In the genomic region with DNA sequence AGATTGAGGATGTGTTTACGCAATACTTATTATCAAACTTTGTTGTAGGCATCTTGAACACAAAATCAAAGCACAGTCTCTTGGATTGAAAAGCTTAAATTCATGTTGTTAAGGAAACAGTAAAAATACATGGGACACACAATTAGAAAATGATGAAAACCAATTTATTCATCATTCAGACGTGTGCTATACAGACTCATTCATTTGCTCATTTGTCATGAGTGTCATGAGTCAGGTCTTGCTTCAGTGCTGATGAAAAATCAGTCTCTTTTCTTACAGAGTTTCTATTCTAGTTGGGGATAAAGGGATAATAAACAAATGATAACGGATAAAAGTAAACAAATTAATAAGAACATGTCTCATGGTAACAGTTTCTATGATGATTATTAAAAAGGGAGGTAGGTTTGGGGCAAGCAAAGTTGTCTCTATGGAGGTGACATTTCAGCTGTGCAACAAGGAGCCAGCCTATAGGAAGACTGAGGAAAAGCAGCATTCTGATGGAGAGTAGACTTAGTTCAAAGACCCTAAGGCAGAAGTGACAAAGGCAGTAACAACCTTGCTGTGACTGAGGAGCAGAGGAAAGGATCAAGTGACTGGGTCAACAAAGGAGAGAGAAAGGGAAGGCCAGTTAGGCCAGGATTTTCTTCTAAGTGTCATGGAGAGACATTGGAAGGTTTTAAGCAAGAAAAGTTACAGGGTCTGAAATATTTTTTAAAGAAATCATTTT, we compare ENCODE assay signal across 12 cellular contexts.
"Had no signal": no experiment of that assay in that cellular context is flagged by ENCODE, and none has a peak within 500 bp of the region (broad histone marks: within the 10 kb centered on the region; RNA-seq: fewer than 3 reads in every experiment).

No MANE protein-coding gene starts in this region.

- H3K36me3 Mint-ChIP-seq: activated naive CD4-positive, alpha-beta T cell treated with anti-CD3 and anti-CD28 coated beads, Interleukin-2, amount 50 U/mL, for 24 hours had no signal

- H3K27me3 Mint-ChIP-seq: activated naive CD4-positive, alpha-beta T cell treated with anti-CD3 and anti-CD28 coated beads, Interleukin-2, amount 50 U/mL, for 24 hours; stimulated activated naive CD8-positive, alpha-beta T cell treated with anti-CD3 and anti-CD28 coated beads, Interleukin-15, Interleukin-2, amounts not matched to agents 100 ng/mL and 50 ng/mL, for 24 hours had no signal

- H3K9me3 ChIP-seq: pancreas, upper lobe of left lung had no signal

- H3K4me1 ChIP-seq: pancreas, upper lobe of left lung had no signal

- H3K27ac Mint-ChIP-seq: activated naive CD4-positive, alpha-beta T cell treated with anti-CD3 and anti-CD28 coated beads, Interleukin-2, amount 50 U/mL, for 24 hours; nephron; stimulated activated naive CD8-positive, alpha-beta T cell treated with anti-CD3 and anti-CD28 coated beads, Interleukin-15, Interleukin-2, amounts not matched to agents 100 ng/mL and 50 ng/mL, for 24 hours had no signal

- H3K4me3 Mint-ChIP-seq: activated naive CD4-positive, alpha-beta T cell treated with anti-CD3 and anti-CD28 coated beads, Interleukin-2, amount 50 U/mL, for 24 hours; nephron; stimulated activated naive CD8-positive, alpha-beta T cell treated with anti-CD3 and anti-CD28 coated beads, Interleukin-15, Interleukin-2, amounts not matched to agents 100 ng/mL and 50 ng/mL, for 24 hours had no signal

- H3K36me3 ChIP-seq: pancreas, upper lobe of left lung had no signal

- H3K9me3 Mint-ChIP-seq: activated naive CD4-positive, alpha-beta T cell treated with anti-CD3 and anti-CD28 coated beads, Interleukin-2, amount 50 U/mL, for 24 hours; nephron; stimulated activated naive CD8-positive, alpha-beta T cell treated with anti-CD3 and anti-CD28 coated beads, Interleukin-15, Interleukin-2, amounts not matched to agents 100 ng/mL and 50 ng/mL, for 24 hours had no signal

- H3K27ac ChIP-seq: hepatocyte, pancreas, upper lobe of left lung had no signal

- DNase-seq: activated CD4-positive, alpha-beta T cell treated with anti-CD3 and anti-CD28 coated beads, Interleukin-2, amount 50 U/mL, for 1 hour; activated CD4-positive, CD25-positive, alpha-beta regulatory T cell; amniotic stem cell; pancreas; stimulated activated CD4-positive, alpha-beta T cell treated with anti-CD3 and anti-CD28 coated beads, Interleukin-4, amount 100 ng/mL, for 24 hours; T-helper 2 cell; upper lobe of left lung had no signal

- H3K4me3 ChIP-seq: hepatocyte, pancreas, upper lobe of left lung had no signal

- H3K4me1 Mint-ChIP-seq: activated naive CD4-positive, alpha-beta T cell treated with anti-CD3 and anti-CD28 coated beads, Interleukin-2, amount 50 U/mL, for 24 hours; nephron had no signal

- ATAC-seq: left lobe of liver, pancreas had no signal

- H3K27me3 ChIP-seq: hepatocyte, pancreas, upper lobe of left lung had no signal
